ENCODE assay signal across 13 cellular contexts in the genomic region with DNA sequence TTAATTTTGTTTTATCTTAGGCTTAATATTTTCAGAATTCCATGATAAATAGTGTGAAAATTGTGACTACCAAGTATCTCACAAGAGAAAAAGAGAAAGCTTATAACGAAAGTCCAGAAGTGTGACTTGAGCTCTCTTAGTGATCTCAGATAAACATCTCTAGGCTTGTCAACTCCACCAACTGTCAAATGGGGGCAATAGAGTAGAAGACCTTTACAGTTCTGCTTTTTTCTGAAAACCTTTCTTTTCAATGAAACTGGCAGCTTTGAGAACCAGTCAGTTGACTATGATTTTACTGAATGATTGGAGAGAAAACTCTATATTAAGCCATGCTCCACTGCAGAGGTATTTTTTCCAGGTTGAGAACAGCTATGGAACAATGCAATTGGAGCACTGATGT.
DNase-seq lines count a peak whose midpoint lies in the region; ATAC-seq and TF ChIP-seq lines count a peak whose summit lies in the region.
"Had no signal": no experiment of that assay in that cellular context is flagged by ENCODE, and none has a peak within 500 bp of the region (broad histone marks: within the 10 kb centered on the region; RNA-seq: fewer than 3 reads in every experiment).

No MANE protein-coding gene starts in this region.

- CTCF ChIA-PET in A673 (lab: Charles Lee), result no interaction called here

- H3K9me3 Mint-ChIP-seq in activated T-cell treated with anti-CD3 and anti-CD28 coated beads, Interleukin-2, amount 50 U/mL, for 72 hours, result peaks cover 2 to 4% of the 10 kb centered on the region in 2 donors
- H3K9me3 Mint-ChIP-seq: activated naive CD4-positive, alpha-beta T cell treated with anti-CD3 and anti-CD28 coated beads for 36 hours had no signal

- no TSS peak for BruUV-seq in A673 (replicated peaks; lab: Mats Ljungman, UMichigan)

- H3K4me1 Mint-ChIP-seq in activated T-cell treated with anti-CD3 and anti-CD28 coated beads, Interleukin-2, amount 50 U/mL, for 72 hours (ENCODE audit: low read depth), result peaks cover 10% of the 10 kb centered on the region

- H3K4me3 ChIP-seq in A673 (ENCODE audit: low read depth, low read length, poor library complexity, severe bottlenecking) (no peak overlapping the region), NB4 (ENCODE audit: low read depth, low read length) (no peak overlapping the region)

- H3K4me1 ChIP-seq in A673 (ENCODE audit: insufficient read depth, low read length, poor library complexity, severe bottlenecking), result peaks cover 6% of the 10 kb centered on the region

- TF ChIP-seq CTCF in A673 (conservative IDR thresholded peaks at IDR 0.05; ENCODE audit: low read depth, low read length) (peak; percentile 26; the same call in 1 of the 2 replicates), NB4 (IDR thresholded peaks at IDR 0.05; ENCODE audit: low read depth, low read length) (peak; percentile 6)

- intact Hi-C loops in A673 (cut with micrococcal nuclease; ENCODE audit: unreplicated experiment), result no loop called here

- ATAC-seq in GM19328 (IDR thresholded peaks at IDR 0.05; ENCODE audit: unreplicated experiment) (peak; percentile 65), HG02981 (IDR thresholded peaks at IDR 0.05; ENCODE audit: unreplicated experiment) (peak; percentile 74)
- ATAC-seq in activated T-cell treated with anti-CD3 and anti-CD28 coated beads, Interleukin-2, amount 50 U/mL, for 72 hours (replicated peaks in 1 of 2), result no peak

- DNase-seq in A673 (ENCODE audit: low spot score) (no peak), NB4 (ENCODE audit: low read depth) (peak; percentile 56), NCI-H510A (lab: John Stamatoyannopoulos, UW) (no peak), iPS-NIHi7 (ENCODE audit: extremely low spot score) (no peak), GDM1 (lab: John Stamatoyannopoulos, UW) (no peak)
- no peak for DNase-seq in activated T-cell treated with anti-CD3 and anti-CD28 coated beads, Interleukin-2, amount 50 U/mL, for 72 hours
- DNase-seq: activated naive CD4-positive, alpha-beta T cell treated with anti-CD3 and anti-CD28 coated beads for 36 hours; effector CD4-positive, alpha-beta T cell; kidney glomerular epithelial cell; NCI-H2029 treated with DMSO at 0.1 percent for 48 hours; stimulated activated CD8-positive, alpha-beta memory T cell treated with anti-CD3 and anti-CD28 coated beads, Interleukin-4, amount 100 ng/mL, for 48 hours had no signal

- H3K27ac ChIP-seq in A673 (ENCODE audit: low read depth, low read length, poor library complexity, severe bottlenecking), result no peak overlapping the region

- no peak for TF ChIP-seq POLR2A in NB4 (IDR thresholded peaks at IDR 0.05; ENCODE audit: extremely low read depth, insufficient read length)

- POLR2A ChIA-PET in A673 (lab: Charles Lee; ENCODE audit: low non-redundant PET), result no interaction called here

- no peaks in the 10 kb centered on the region for H3K9me3 ChIP-seq in A673 (ENCODE audit: low read depth, low read length, poor library complexity, severe bottlenecking)

- no peak overlapping the region for H3K4me3 Mint-ChIP-seq in activated T-cell treated with anti-CD3 and anti-CD28 coated beads, Interleukin-2, amount 50 U/mL, for 72 hours
- H3K4me3 Mint-ChIP-seq: activated naive CD4-positive, alpha-beta T cell treated with anti-CD3 and anti-CD28 coated beads for 36 hours had no signal

- H3K36me3 ChIP-seq in A673 (ENCODE audit: insufficient read depth, low read length, poor library complexity, severe bottlenecking), result no peaks in the 10 kb centered on the region

- peaks cover 1 to 5% of the 10 kb centered on the region in 2 donors for H3K36me3 Mint-ChIP-seq in activated T-cell treated with anti-CD3 and anti-CD28 coated beads, Interleukin-2, amount 50 U/mL, for 72 hours (ENCODE audit: insufficient read depth in 2 of 2)

- H3K27me3 ChIP-seq in A673 (replicated peaks; ENCODE audit: insufficient read depth, low read depth, low read length, poor library complexity), result no peaks in the 10 kb centered on the region

- peaks cover 6% of the 10 kb centered on the region for H3K27me3 Mint-ChIP-seq in activated T-cell treated with anti-CD3 and anti-CD28 coated beads, Interleukin-2, amount 50 U/mL, for 72 hours (ENCODE audit: low read depth)

- H3K27ac Mint-ChIP-seq in activated T-cell treated with anti-CD3 and anti-CD28 coated beads, Interleukin-2, amount 50 U/mL, for 72 hours, result no peak overlapping the region
- H3K27ac Mint-ChIP-seq: activated naive CD4-positive, alpha-beta T cell treated with anti-CD3 and anti-CD28 coated beads for 36 hours had no signal

Comparison
In these comparisons a context has a peak if more than half of its experiments do, and no peak if none do; other contexts are left out.
1. ATAC-seq: peak in GM19328 (single experiment) and HG02981 (single experiment); none in activated T-cell treated with anti-CD3 and anti-CD28 coated beads, Interleukin-2, amount 50 U/mL, for 72 hours (0 of 2).